18 cellular contexts compared by ENCODE assay signal in genomic region chr4:156953951-156954350, GRCh38. TPM values are rescaled to one million over a fixed set of nuclear protein-coding genes. Genes with fewer than 3 reads are reported as not detected.
DNase-seq lines count a peak whose midpoint lies in the region; ATAC-seq and TF ChIP-seq lines count a peak whose summit lies in the region.
"Had no signal": no experiment of that assay in that cellular context is flagged by ENCODE, and none has a peak within 500 bp of the region (broad histone marks: within the 10 kb centered on the region; RNA-seq: fewer than 3 reads in every experiment).

No MANE protein-coding gene starts in this region.

- peaks cover 100% of the 10 kb centered on the region for H3K79me2 ChIP-seq in SK-N-SH (ENCODE audit: insufficient read depth)

- peaks cover 72% of the 10 kb centered on the region for H3K4me1 Mint-ChIP-seq in dendritic cell treated with granulocyte-macrophage colony-stimulating factor and Interleukin-4, amounts not matched to agents 40 ng/mL and 50 ng/mL, for 4 days (ENCODE audit: low read depth)
- peaks cover 90% of the 10 kb centered on the region for H3K4me1 Mint-ChIP-seq in nephron progenitor cell
- no peaks in the 10 kb centered on the region for H3K4me1 Mint-ChIP-seq in CD4-positive, alpha-beta memory T cell

- no peak overlapping the region for H3K4me2 ChIP-seq in SK-N-SH
- H3K4me2 ChIP-seq: BLaER1 had no signal

- H3K4me1 ChIP-seq in SK-N-SH (ENCODE audit: control insufficient read depth in 1 of 2, insufficient read depth in 2 of 2, low read depth in 1 of 2, low read length in 1 of 2) (peaks cover 0 to 53% of the 10 kb centered on the region in 2 experiments; a peak in 3 of 4 replicates), uterus (peaks cover 0 to 13% of the 10 kb centered on the region in 2 donors)
- no peaks in the 10 kb centered on the region for H3K4me1 ChIP-seq in CD4-positive, alpha-beta memory T cell (ENCODE audit: insufficient read depth, low read length)
- H3K4me1 ChIP-seq: BLaER1 had no signal

- no peak overlapping the region for H3K9ac ChIP-seq in SK-N-SH
- H3K9ac ChIP-seq: BLaER1 had no signal

- H3K27me3 Mint-ChIP-seq in dendritic cell treated with granulocyte-macrophage colony-stimulating factor and Interleukin-4, amounts not matched to agents 40 ng/mL and 50 ng/mL, for 4 days = no peaks in the 10 kb centered on the region
- no peaks in the 10 kb centered on the region for H3K27me3 Mint-ChIP-seq in nephron progenitor cell (ENCODE audit: low read depth, poor library complexity)
- H3K27me3 Mint-ChIP-seq in CD4-positive, alpha-beta memory T cell = no peaks in the 10 kb centered on the region

- peaks cover 26% of the 10 kb centered on the region for H3K36me3 Mint-ChIP-seq in dendritic cell treated with granulocyte-macrophage colony-stimulating factor and Interleukin-4, amounts not matched to agents 40 ng/mL and 50 ng/mL, for 4 days (ENCODE audit: low read depth)
- H3K36me3 Mint-ChIP-seq in nephron progenitor cell (ENCODE audit: low read depth) = peaks cover 15% of the 10 kb centered on the region
- no peaks in the 10 kb centered on the region for H3K36me3 Mint-ChIP-seq in CD4-positive, alpha-beta memory T cell

- H3K4me3 Mint-ChIP-seq in dendritic cell treated with granulocyte-macrophage colony-stimulating factor and Interleukin-4, amounts not matched to agents 40 ng/mL and 50 ng/mL, for 4 days = peak overlapping the region; percentile 42
- no peak overlapping the region for H3K4me3 Mint-ChIP-seq in nephron progenitor cell
- H3K4me3 Mint-ChIP-seq in CD4-positive, alpha-beta memory T cell = no peak overlapping the region

- no peak for TF ChIP-seq POLR2A in uterus (IDR thresholded peaks at IDR 0.05)

- intact Hi-C loops in dendritic cell treated with granulocyte-macrophage colony-stimulating factor and Interleukin-4, amounts not matched to agents 40 ng/mL and 50 ng/mL, for 4 days (cut with micrococcal nuclease) = loop anchor here (1.0 kb wide), 1 partner anchor 15 kb away; no protein-coding TSS in a partner anchor
- intact Hi-C loops in uterus (cut with DNase I; ENCODE audit: low total_unique reads) = no loop called here
- intact Hi-C loops in left colon (cut with DNase I, micrococcal nuclease) = no loop called here
- intact Hi-C loops in CD4-positive, alpha-beta memory T cell (cut with micrococcal nuclease) = no loop called here

- H3K27ac Mint-ChIP-seq in dendritic cell treated with granulocyte-macrophage colony-stimulating factor and Interleukin-4, amounts not matched to agents 40 ng/mL and 50 ng/mL, for 4 days = peak overlapping the region; percentile 93
- H3K27ac Mint-ChIP-seq in nephron progenitor cell = peak overlapping the region; percentile 87
- H3K27ac Mint-ChIP-seq in CD4-positive, alpha-beta memory T cell = no peak overlapping the region

- H3K4me3 ChIP-seq in SK-N-SH (ENCODE audit: low read depth in 2 of 2, low read length in 1 of 2) (no peak overlapping the region), uterus (no peak overlapping the region)
- H3K4me3 ChIP-seq in CD4-positive, alpha-beta memory T cell (ENCODE audit: low read length in 2 of 2) = no peak overlapping the region
- H3K4me3 ChIP-seq: BLaER1, MG63, SJCRH30 had no signal

- DNase-seq in SK-N-SH = no peak
- no peak for DNase-seq in nephron progenitor cell
- no peak for DNase-seq in uterus
- no peak for DNase-seq in left colon
- DNase-seq in CD4-positive, alpha-beta memory T cell = no peak
- DNase-seq: 8988T, MG63, NCI-H1105, NCI-H1694 treated with DMSO at 0.1 percent for 48 hours, NCI-H2107, NCI-H2227 treated with DMSO at 0.1 percent for 48 hours, NCI-H526 treated with DMSO at 0.1 percent for 48 hours, SJCRH30 had no signal

- no peak for ATAC-seq in SK-N-SH treated with all-trans-retinoic acid at 6 μM for 48 hours
- no peak for ATAC-seq in GM21360 (IDR thresholded peaks at IDR 0.05; ENCODE audit: unreplicated experiment)
- no peak for ATAC-seq in left colon

- TF ChIP-seq EP300 in SK-N-SH (IDR thresholded peaks at IDR 0.05; ENCODE audit: borderline replicate concordance in 1 of 2, low read depth in 1 of 2, low read length in 1 of 2) = no peak

- H2AFZ ChIP-seq in SK-N-SH (ENCODE audit: low read depth) = no peak overlapping the region

- POLR2A ChIA-PET in SK-N-SH (lab: Yijun Ruan, JAX) = no interaction called here
- POLR2A ChIA-PET in CD4-positive, alpha-beta memory T cell (lab: Charles Lee; ENCODE audit: partially characterized antibody) = no interaction called here

- CTCF ChIA-PET in SK-N-SH (lab: Yijun Ruan, JAX) = no interaction called here
- CTCF ChIA-PET in CD4-positive, alpha-beta memory T cell (lab: Charles Lee; ENCODE audit: partially characterized antibody) = no interaction called here

- H3K9me2 ChIP-seq in SK-N-SH = no peaks in the 10 kb centered on the region

- H3K9me3 ChIP-seq in SK-N-SH (no peaks in the 10 kb centered on the region), uterus (no peaks in the 10 kb centered on the region)
- H3K9me3 ChIP-seq in CD4-positive, alpha-beta memory T cell (ENCODE audit: control insufficient read depth in 1 of 2, low read length in 2 of 2) = no peaks in the 10 kb centered on the region
- H3K9me3 ChIP-seq: BLaER1, MG63, SJCRH30 had no signal

- H3F3A ChIP-seq in SK-N-SH (replicated peaks; ENCODE audit: insufficient read depth) = peaks cover 18% of the 10 kb centered on the region

- no peaks in the 10 kb centered on the region for H3K36me3 ChIP-seq in SK-N-SH (replicated peaks in 1 of 2; ENCODE audit: control insufficient read depth in 1 of 2, insufficient read depth in 2 of 2, low read length in 1 of 2)
- no peaks in the 10 kb centered on the region for H3K36me3 ChIP-seq in uterus
- H3K36me3 ChIP-seq in CD4-positive, alpha-beta memory T cell (ENCODE audit: insufficient read depth, low read length) = no peaks in the 10 kb centered on the region
- H3K36me3 ChIP-seq: BLaER1, SJCRH30 had no signal

- no peak for TF ChIP-seq CTCF in SK-N-SH (IDR thresholded peaks at IDR 0.05)
- no peak for TF ChIP-seq CTCF in nephron progenitor cell (IDR thresholded peaks at IDR 0.05)
- no peak for TF ChIP-seq CTCF in uterus (IDR thresholded peaks at IDR 0.05)

- no peak for TF ChIP-seq RAD21 in SK-N-SH (IDR thresholded peaks at IDR 0.05; ENCODE audit: low read length)

- H3K27me3 ChIP-seq in SK-N-SH (ENCODE audit: insufficient read depth) (no peaks in the 10 kb centered on the region), uterus (no peaks in the 10 kb centered on the region)
- no peaks in the 10 kb centered on the region for H3K27me3 ChIP-seq in CD4-positive, alpha-beta memory T cell (ENCODE audit: insufficient read depth, low read length)
- H3K27me3 ChIP-seq: BLaER1, MG63, SJCRH30 had no signal

- no peaks in the 10 kb centered on the region for H3K9me3 Mint-ChIP-seq in dendritic cell treated with granulocyte-macrophage colony-stimulating factor and Interleukin-4, amounts not matched to agents 40 ng/mL and 50 ng/mL, for 4 days
- H3K9me3 Mint-ChIP-seq in nephron progenitor cell = no peaks in the 10 kb centered on the region
- H3K9me3 Mint-ChIP-seq in CD4-positive, alpha-beta memory T cell = peaks cover 0 to 6% (median 3%) of the 10 kb centered on the region in 8 donors

- WGBS in SK-N-SH (ENCODE audit: low lambda C conversion rate) = 68% methylated on average over 2 of the region's 2 CpGs

- H4K20me1 ChIP-seq in SK-N-SH (ENCODE audit: insufficient read depth) = no peaks in the 10 kb centered on the region
- H4K20me1 ChIP-seq: BLaER1 had no signal

- H3K27ac ChIP-seq in SK-N-SH (ENCODE audit: low read depth in 2 of 2, low read length in 1 of 2) = peak overlapping the region; percentile 15 to 34; a peak in 2 of 4 replicates
- H3K27ac ChIP-seq in uterus = peak overlapping the region; percentile 72 to 90
- H3K27ac ChIP-seq in CD4-positive, alpha-beta memory T cell (ENCODE audit: low read depth, low read length) = no peak overlapping the region
- H3K27ac ChIP-seq: BLaER1, SJCRH30 had no signal

TF ChIP-seq in SK-N-SH, 30 proteins besides CTCF, POLR2A, EP300 and RAD21:
- no peak for TF ChIP-seq USF2 (IDR thresholded peaks at IDR 0.05; ENCODE audit: borderline replicate concordance, low read depth, low read length)

TF ChIP-seq in SK-N-SH treated with all-trans-retinoic acid at 6 μM for 48 hours, 23 proteins besides CTCF, POLR2A, EP300 and RAD21:
- TF ChIP-seq ZNF70 (CRISPR knock-in tag; IDR thresholded peaks at IDR 0.05) (no peak), ARNTL (CRISPR knock-in tag; IDR thresholded peaks at IDR 0.05; ENCODE audit: borderline replicate concordance, low read depth) (no peak), PPARA (CRISPR knock-in tag; IDR thresholded peaks at IDR 0.05; ENCODE audit: borderline replicate concordance) (no peak), ZC3H10 (CRISPR knock-in tag; IDR thresholded peaks at IDR 0.05) (no peak), ZFP30 (CRISPR knock-in tag; IDR thresholded peaks at IDR 0.05) (no peak), RARB (CRISPR knock-in tag; IDR thresholded peaks at IDR 0.05) (no peak), CSDC2 (CRISPR knock-in tag; IDR thresholded peaks at IDR 0.05) (no peak), GLIS3 (CRISPR knock-in tag; IDR thresholded peaks at IDR 0.05) (no peak)

RNA-seq across cellular contexts. Expression of gene PDGFC, which starts 17.6 kb away (rescaled TPM):
- 29.8 and 36.2 TPM in 2 replicates for polyA plus RNA-seq in SK-N-SH (2012; rRNA removed)
- 37.7 and 40.7 TPM in 2 replicates for polyA plus RNA-seq in SK-N-SH (2012; cell fraction: cytosol; rRNA removed)
- 27.3 and 49.5 TPM in 2 replicates for polyA plus RNA-seq in SK-N-SH (2012; cell fraction: nucleus; rRNA removed)
- total RNA-seq in uterus (100 to 1,000 TPM in 1 of 4 donors, 10 to 100 TPM in 3; 22.5 to 103 (median 70.2) TPM), left colon (10 to 100 TPM in 1 of 2 donors, 1 to 10 TPM in 1; 3.8 to 14.3 TPM)
- under 1 TPM in 1 of 2 experiments, not detected in 1; 0.29 TPM for total RNA-seq in CD4-positive, alpha-beta memory T cell
- not detected for polyA plus RNA-seq in CD4-positive, alpha-beta memory T cell
- total RNA-seq: OCI-LY7 had no signal

Comparison
In these comparisons a context has a peak if more than half of its experiments do, and no peak if none do; other contexts are left out.
1. H3K27ac Mint-ChIP-seq: peak in dendritic cell treated with granulocyte-macrophage colony-stimulating factor and Interleukin-4, amounts not matched to agents 40 ng/mL and 50 ng/mL, for 4 days (single experiment) and nephron progenitor cell (single experiment); none in CD4-positive, alpha-beta memory T cell (0 of 7).